Comparison of ENCODE assay signal across 10 cellular contexts in the genomic region with DNA sequence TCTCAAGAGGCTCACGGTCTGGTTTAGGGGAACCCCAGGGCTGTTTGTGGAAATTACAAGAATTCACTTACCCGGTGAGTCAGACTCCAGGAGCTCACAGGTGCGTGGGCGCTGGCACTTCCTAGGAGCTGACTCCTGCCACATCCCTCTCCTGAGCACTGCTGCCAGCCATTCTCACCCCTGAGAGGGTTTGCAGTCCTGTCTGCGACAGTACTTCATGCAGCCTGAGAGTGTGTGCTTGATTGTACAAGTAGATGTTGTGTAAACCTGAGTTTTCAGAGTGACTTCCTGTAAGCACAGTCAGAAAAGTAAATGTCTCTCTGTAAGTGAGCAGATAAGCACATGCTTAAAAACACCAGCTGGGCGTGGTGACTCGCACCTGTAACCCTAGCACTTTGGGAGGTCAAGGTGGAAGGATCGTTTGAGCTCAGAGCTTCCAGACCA. TPM values are rescaled to one million over a fixed set of nuclear protein-coding genes. Genes with fewer than 3 reads are reported as not detected.
A peak's percentile ranks its signal among the peaks of the same experiment; 100 is the strongest.
DNase-seq lines count a peak whose midpoint lies in the region; ATAC-seq and TF ChIP-seq lines count a peak whose summit lies in the region.
"Had no signal": no experiment of that assay in that cellular context is flagged by ENCODE, and none has a peak within 500 bp of the region (broad histone marks: within the 10 kb centered on the region; RNA-seq: fewer than 3 reads in every experiment).

No MANE protein-coding gene starts in this region.

- H3K27me3 Mint-ChIP-seq in activated T-cell treated with anti-CD3 and anti-CD28 coated beads, Interleukin-2, amount 50 U/mL, for 4 hours (ENCODE audit: low read depth), result no peaks in the 10 kb centered on the region

- peaks cover 24% of the 10 kb centered on the region for H3K36me3 Mint-ChIP-seq in activated T-cell treated with anti-CD3 and anti-CD28 coated beads, Interleukin-2, amount 50 U/mL, for 4 hours (ENCODE audit: insufficient read depth)

- H3K4me1 Mint-ChIP-seq in activated T-cell treated with anti-CD3 and anti-CD28 coated beads, Interleukin-2, amount 50 U/mL, for 4 hours (ENCODE audit: low read depth), result peaks cover 17% of the 10 kb centered on the region

- H3K27ac ChIP-seq in thymus (ENCODE audit: low read depth) (peak overlapping the region; percentile 27), esophagus muscularis mucosa (replicated peaks in 1 of 4) (no peak overlapping the region)
- H3K27ac ChIP-seq: right atrium auricular region had no signal

- no peak for TF ChIP-seq EP300 in esophagus muscularis mucosa (IDR thresholded peaks at IDR 0.05)

- H3K4me1 ChIP-seq in mucosa of descending colon (ENCODE audit: low read depth) (peaks cover 8% of the 10 kb centered on the region), thymus (ENCODE audit: control insufficient read depth, insufficient read depth, low read length) (no peaks in the 10 kb centered on the region), esophagus muscularis mucosa (peaks cover 0 to 8% (median 7%) of the 10 kb centered on the region in 4 donors)

- peak; percentile 46 to 61 for DNase-seq in activated CD4-positive, alpha-beta T cell treated with anti-CD3 and anti-CD28 coated beads for 24 hours (ENCODE audit: low read depth in 2 of 2)
- no peak for DNase-seq in activated CD4-positive, alpha-beta T cell treated with anti-CD3 and anti-CD28 coated beads, Interleukin-2, amount 50 U/mL, for 1 hour
- peak; percentile 49 for DNase-seq in activated T-cell treated with anti-CD3 and anti-CD28 coated beads, Interleukin-2, amount 50 U/mL, for 4 hours
- DNase-seq in mucosa of descending colon (no peak), NCI-H1105 (lab: John Stamatoyannopoulos, UW) (no peak), esophagus muscularis mucosa (ENCODE audit: extremely low spot score) (no peak)

- H3K4me3 ChIP-seq in mucosa of descending colon (no peak overlapping the region), thymus (ENCODE audit: low read length) (no peak overlapping the region), esophagus muscularis mucosa (no peak overlapping the region)
- H3K4me3 ChIP-seq: right atrium auricular region had no signal

- H3K36me3 ChIP-seq in mucosa of descending colon (ENCODE audit: low read depth) (no peaks in the 10 kb centered on the region), thymus (ENCODE audit: control insufficient read depth, insufficient read depth) (peaks cover 40% of the 10 kb centered on the region), esophagus muscularis mucosa (peaks cover 31 to 49% (median 45%) of the 10 kb centered on the region in 4 donors)

- intact Hi-C loops in mucosa of descending colon (cut with DNase I, micrococcal nuclease) (no loop called here), esophagus muscularis mucosa (cut with DNase I) (no loop called here)

- no peaks in the 10 kb centered on the region for H3K27me3 ChIP-seq in thymus (ENCODE audit: control insufficient read depth, insufficient read depth)
- H3K27me3 ChIP-seq in esophagus muscularis mucosa, result no peaks in the 10 kb centered on the region
- H3K27me3 ChIP-seq: right atrium auricular region had no signal

- H3K4me3 Mint-ChIP-seq in activated T-cell treated with anti-CD3 and anti-CD28 coated beads, Interleukin-2, amount 50 U/mL, for 4 hours, result peak overlapping the region; percentile 16

- TF ChIP-seq CTCF in mucosa of descending colon (IDR thresholded peaks at IDR 0.05) (no peak), esophagus muscularis mucosa (IDR thresholded peaks at IDR 0.05) (no peak)

- H3K9me3 Mint-ChIP-seq in activated T-cell treated with anti-CD3 and anti-CD28 coated beads, Interleukin-2, amount 50 U/mL, for 4 hours, result no peaks in the 10 kb centered on the region

- ATAC-seq in activated T-cell treated with anti-CD3 and anti-CD28 coated beads, Interleukin-2, amount 50 U/mL, for 4 hours, result peak; percentile 70 to 75
- peak; percentile 59 for ATAC-seq in mucosa of descending colon
- no peak for ATAC-seq in GM21447 (IDR thresholded peaks at IDR 0.05; ENCODE audit: unreplicated experiment)

- 93% methylated on average over 8 of the region's 8 CpGs for WGBS in thymus
- WGBS in esophagus muscularis mucosa, result 76% methylated on average over 8 of the region's 8 CpGs

- no peaks in the 10 kb centered on the region for H3K9me3 ChIP-seq in mucosa of descending colon
- no peaks in the 10 kb centered on the region for H3K9me3 ChIP-seq in thymus (ENCODE audit: control insufficient read depth)
- no peaks in the 10 kb centered on the region for H3K9me3 ChIP-seq in esophagus muscularis mucosa
- H3K9me3 ChIP-seq: right atrium auricular region had no signal

- no peak for TF ChIP-seq POLR2A in esophagus muscularis mucosa (IDR thresholded peaks at IDR 0.05; ENCODE audit: low read depth)

RNA-seq across cellular contexts. Expression of gene MRPL4, which starts 8.1 kb away (rescaled TPM):
- 100 to 1,000 TPM; 213 to 268 (median 239) TPM for total RNA-seq in activated T-cell treated with anti-CD3 and anti-CD28 coated beads, Interleukin-2, amount 50 U/mL, for 4 hours
- 10 to 100 TPM; 47.5 to 65.5 (median 49.6) TPM for total RNA-seq in mucosa of descending colon
- polyA plus RNA-seq in thymus, result 41.0 TPM
- 10 to 100 TPM; 39.9 to 78.0 (median 61.7) TPM for total RNA-seq in esophagus muscularis mucosa

RNA-seq across cellular contexts. Expression of gene ICAM1, which starts 10.8 kb away (rescaled TPM):
- 10 to 100 TPM; 25.6 to 48.5 (median 39.5) TPM for total RNA-seq in activated T-cell treated with anti-CD3 and anti-CD28 coated beads, Interleukin-2, amount 50 U/mL, for 4 hours
- total RNA-seq in mucosa of descending colon, result 10 to 100 TPM; 10.7 to 13.9 (median 13.4) TPM
- polyA plus RNA-seq in thymus, result 18.2 TPM
- total RNA-seq in esophagus muscularis mucosa, result 10 to 100 TPM; 15.8 to 63.5 (median 18.4) TPM

RNA-seq across cellular contexts. Expression of gene ICAM4, which starts 26.6 kb away (rescaled TPM):
- under 1 TPM; 0.27 to 0.53 (median 0.38) TPM for total RNA-seq in activated T-cell treated with anti-CD3 and anti-CD28 coated beads, Interleukin-2, amount 50 U/mL, for 4 hours
- total RNA-seq in mucosa of descending colon, result under 1 TPM in 2 of 3 donors, not detected in 1; 0.24 to 0.32 TPM
- 3.8 TPM for polyA plus RNA-seq in thymus
- under 1 TPM in 3 of 4 donors, not detected in 1; 0.29 to 0.78 (median 0.66) TPM for total RNA-seq in esophagus muscularis mucosa
- total RNA-seq: HT1080 had no signal

RNA-seq across cellular contexts. Expression of gene S1PR2, which starts 29.0 kb away (rescaled TPM):
- total RNA-seq in activated T-cell treated with anti-CD3 and anti-CD28 coated beads, Interleukin-2, amount 50 U/mL, for 4 hours, result 10 to 100 TPM; 15.0 to 18.4 (median 16.0) TPM
- total RNA-seq in mucosa of descending colon (1 to 10 TPM; 1.2 to 8.4 (median 6.5) TPM), esophagus muscularis mucosa (10 to 100 TPM; 14.5 to 27.7 (median 20.4) TPM)
- polyA plus RNA-seq in thymus, result 2.4 TPM

RNA-seq across cellular contexts. Expression of gene ICAM5, which starts 29.6 kb away (rescaled TPM):
- total RNA-seq in activated T-cell treated with anti-CD3 and anti-CD28 coated beads, Interleukin-2, amount 50 U/mL, for 4 hours, result 1 to 10 TPM; 3.1 to 4.3 (median 3.1) TPM
- total RNA-seq in mucosa of descending colon (1 to 10 TPM in 1 of 3 donors, under 1 TPM in 2; 0.69 to 1.4 (median 0.73) TPM), esophagus muscularis mucosa (under 1 TPM; 0.23 to 0.45 (median 0.37) TPM)
- 1.2 TPM for polyA plus RNA-seq in thymus

Comparison
In these comparisons a context has a peak if more than half of its experiments do, and no peak if none do; other contexts are left out.
1. DNase-seq: peak in activated CD4-positive, alpha-beta T cell treated with anti-CD3 and anti-CD28 coated beads for 24 hours (2 of 2) and activated T-cell treated with anti-CD3 and anti-CD28 coated beads, Interleukin-2, amount 50 U/mL, for 4 hours (single experiment); none in activated CD4-positive, alpha-beta T cell treated with anti-CD3 and anti-CD28 coated beads, Interleukin-2, amount 50 U/mL, for 1 hour (single experiment), mucosa of descending colon (0 of 3), NCI-H1105 (single experiment) and esophagus muscularis mucosa (single experiment).